In the genomic region with DNA sequence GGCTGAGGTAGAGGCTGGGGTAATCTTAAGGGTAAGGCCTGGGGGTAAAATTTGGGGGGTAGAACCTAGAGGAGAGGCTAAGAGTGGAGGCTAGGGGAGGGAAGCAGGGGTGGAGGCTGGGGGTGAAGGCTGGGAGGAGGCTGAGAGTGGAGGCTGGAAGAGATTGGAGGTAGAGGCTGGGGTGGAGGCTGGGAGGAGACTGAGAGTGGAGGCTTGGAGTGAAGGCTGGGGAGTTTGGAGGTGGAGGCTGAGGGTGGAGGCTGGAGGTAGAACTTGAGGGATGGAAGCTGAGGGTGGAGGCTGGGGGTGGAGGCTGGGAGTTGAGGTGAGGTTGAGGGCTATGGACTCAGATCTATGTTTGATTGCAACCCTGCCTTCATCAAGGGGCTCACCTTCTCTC, we compare ENCODE assay signal across 2 cellular contexts.
TF ChIP-seq lines count a peak whose summit lies in the region.

No MANE protein-coding gene starts in this region.

TF ChIP-seq in HepG2, 621 proteins besides CTCF, POLR2A, EP300 and RAD21:
- TF ChIP-seq ZFYVE20 (CRISPR knock-in tag; IDR thresholded peaks at IDR 0.05; ENCODE audit: borderline replicate concordance, low read depth) (no peak), ZNF263 (CRISPR knock-in tag; IDR thresholded peaks at IDR 0.05) (no peak), PAX8 (CRISPR knock-in tag; IDR thresholded peaks at IDR 0.05; ENCODE audit: borderline replicate concordance) (no peak), ZNF709 (CRISPR knock-in tag; IDR thresholded peaks at IDR 0.05) (no peak), GATAD2A (CRISPR knock-in tag; IDR thresholded peaks at IDR 0.05) (no peak), STAT5B (CRISPR knock-in tag; IDR thresholded peaks at IDR 0.05) (no peak)
- TF ChIP-seq, protein P1, sequence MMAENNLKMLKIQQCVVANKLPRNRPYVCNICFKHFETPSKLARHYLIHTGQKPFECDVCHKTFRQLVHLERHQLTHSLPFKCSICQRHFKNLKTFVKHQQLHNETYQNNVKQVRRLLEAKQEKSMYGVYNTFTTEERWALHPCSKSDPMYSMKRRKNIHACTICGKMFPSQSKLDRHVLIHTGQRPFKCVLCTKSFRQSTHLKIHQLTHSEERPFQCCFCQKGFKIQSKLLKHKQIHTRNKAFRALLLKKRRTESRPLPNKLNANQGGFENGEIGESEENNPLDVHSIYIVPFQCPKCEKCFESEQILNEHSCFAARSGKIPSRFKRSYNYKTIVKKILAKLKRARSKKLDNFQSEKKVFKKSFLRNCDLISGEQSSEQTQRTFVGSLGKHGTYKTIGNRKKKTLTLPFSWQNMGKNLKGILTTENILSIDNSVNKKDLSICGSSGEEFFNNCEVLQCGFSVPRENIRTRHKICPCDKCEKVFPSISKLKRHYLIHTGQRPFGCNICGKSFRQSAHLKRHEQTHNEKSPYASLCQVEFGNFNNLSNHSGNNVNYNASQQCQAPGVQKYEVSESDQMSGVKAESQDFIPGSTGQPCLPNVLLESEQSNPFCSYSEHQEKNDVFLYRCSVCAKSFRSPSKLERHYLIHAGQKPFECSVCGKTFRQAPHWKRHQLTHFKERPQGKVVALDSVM (CRISPR knock-in tag; IDR thresholded peaks at IDR 0.05), result peak; percentile 32; the same call in 1 of the 2 replicates
- TF ChIP-seq, protein P2, sequence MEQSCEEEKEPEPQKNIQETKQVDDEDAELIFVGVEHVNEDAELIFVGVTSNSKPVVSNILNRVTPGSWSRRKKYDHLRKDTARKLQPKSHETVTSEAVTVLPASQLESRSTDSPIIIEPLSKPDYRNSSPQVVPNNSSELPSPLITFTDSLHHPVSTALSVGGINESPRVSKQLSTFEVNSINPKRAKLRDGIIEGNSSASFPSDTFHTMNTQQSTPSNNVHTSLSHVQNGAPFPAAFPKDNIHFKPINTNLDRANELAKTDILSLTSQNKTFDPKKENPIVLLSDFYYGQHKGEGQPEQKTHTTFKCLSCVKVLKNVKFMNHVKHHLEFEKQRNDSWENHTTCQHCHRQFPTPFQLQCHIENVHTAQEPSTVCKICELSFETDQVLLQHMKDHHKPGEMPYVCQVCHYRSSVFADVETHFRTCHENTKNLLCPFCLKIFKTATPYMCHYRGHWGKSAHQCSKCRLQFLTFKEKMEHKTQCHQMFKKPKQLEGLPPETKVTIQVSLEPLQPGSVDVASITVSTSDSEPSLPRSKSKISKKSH (CRISPR knock-in tag; IDR thresholded peaks at IDR 0.05; ENCODE audit: borderline replicate concordance), result no peak

TF ChIP-seq in K562, 482 proteins besides CTCF, POLR2A, EP300 and RAD21:
- TF ChIP-seq, protein P3, sequence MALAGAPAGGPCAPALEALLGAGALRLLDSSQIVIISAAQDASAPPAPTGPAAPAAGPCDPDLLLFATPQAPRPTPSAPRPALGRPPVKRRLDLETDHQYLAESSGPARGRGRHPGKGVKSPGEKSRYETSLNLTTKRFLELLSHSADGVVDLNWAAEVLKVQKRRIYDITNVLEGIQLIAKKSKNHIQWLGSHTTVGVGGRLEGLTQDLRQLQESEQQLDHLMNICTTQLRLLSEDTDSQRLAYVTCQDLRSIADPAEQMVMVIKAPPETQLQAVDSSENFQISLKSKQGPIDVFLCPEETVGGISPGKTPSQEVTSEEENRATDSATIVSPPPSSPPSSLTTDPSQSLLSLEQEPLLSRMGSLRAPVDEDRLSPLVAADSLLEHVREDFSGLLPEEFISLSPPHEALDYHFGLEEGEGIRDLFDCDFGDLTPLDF (CRISPR knock-in tag; IDR thresholded peaks at IDR 0.05), result no peak
- peak; percentile 21 for TF ChIP-seq RBM25 (IDR thresholded peaks at IDR 0.05; ENCODE audit: low read depth, low read length, severe bottlenecking)
TF ChIP-seq in K562: peak in this region for 1.
